Comparison of ENCODE assay signal across 24 cellular contexts in the genomic region with DNA sequence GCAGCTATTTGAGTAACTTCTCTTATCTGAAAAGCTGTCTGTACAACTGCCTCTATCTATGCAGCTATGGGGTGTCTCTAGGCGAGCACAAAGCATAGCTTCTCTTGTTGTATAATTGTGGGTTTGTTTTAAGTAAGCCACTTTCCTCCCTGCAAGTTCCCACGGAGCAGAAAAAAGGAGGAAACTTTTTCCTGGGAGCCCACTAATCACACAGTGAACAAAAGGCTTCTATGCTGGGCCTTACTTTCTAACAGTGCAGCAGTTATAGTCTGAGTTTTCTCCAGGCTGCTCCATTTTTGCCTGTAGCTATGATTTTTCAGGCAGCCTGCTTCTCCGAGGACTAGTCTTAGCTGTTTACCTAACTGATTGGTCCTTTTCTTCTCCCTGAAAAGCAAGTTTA.
"Had no signal": no experiment of that assay in that cellular context is flagged by ENCODE, and none has a peak within 500 bp of the region (broad histone marks: within the 10 kb centered on the region; RNA-seq: fewer than 3 reads in every experiment).

No MANE protein-coding gene starts in this region.

- ATAC-seq: activated T-cell treated with anti-CD3 and anti-CD28 coated beads, Interleukin-2, amount 50 U/mL, for 4 hours; naive thymus-derived CD8-positive, alpha-beta T cell; right cardiac atrium; T-helper 17 cell; WTC11 had no signal

- H3K36me3 Mint-ChIP-seq: immature natural killer cell; naive thymus-derived CD8-positive, alpha-beta T cell had no signal

- H3K27ac Mint-ChIP-seq: activated CD4-positive, alpha-beta memory T cell treated with anti-CD3 and anti-CD28 coated beads, Interleukin-2, amount 10 ng/mL, durations not matched to agents 7 days and 5 days; activated CD4-positive, alpha-beta T cell treated with anti-CD3 and anti-CD28 coated beads, Interleukin-2, amount 10 ng/mL, durations not matched to agents 7 days and 5 days; activated T-helper 17 cell treated with anti-CD3 and anti-CD28 coated beads, Interleukin-2, amount 50 U/mL, for 72 hours; immature natural killer cell; naive thymus-derived CD8-positive, alpha-beta T cell; T-helper 17 cell; WTC11 had no signal

- DNase-seq: activated CD4-positive, alpha-beta memory T cell treated with anti-CD3 and anti-CD28 coated beads, Interleukin-2, amount 10 ng/mL, durations not matched to agents 7 days and 5 days; activated CD4-positive, alpha-beta T cell treated with anti-CD3 and anti-CD28 coated beads for 1 hour; activated CD4-positive, alpha-beta T cell treated with anti-CD3 and anti-CD28 coated beads, Interleukin-2, amount 10 ng/mL, durations not matched to agents 7 days and 5 days; activated CD8-positive, alpha-beta memory T cell treated with anti-CD3 and anti-CD28 coated beads, Interleukin-2, amount 50 U/mL, for 48 hours; activated gamma-delta T cell treated with Interleukin-2 at 50 U/mL for 16 hours; activated naive CD4-positive, alpha-beta T cell treated with anti-CD3 and anti-CD28 coated beads, Interleukin-2, amount 50 U/mL, for 16 hours; activated T-cell treated with anti-CD3 and anti-CD28 coated beads, Interleukin-2, amount 50 U/mL, for 4 hours; amniotic stem cell; effector CD8-positive, alpha-beta T cell; erythroblast; head of caudate nucleus; hypothalamus; immature natural killer cell; midbrain; naive thymus-derived CD8-positive, alpha-beta T cell; right cardiac atrium; stimulated activated CD4-positive, alpha-beta T cell treated with anti-CD3 and anti-CD28 coated beads, Interleukin-2, amount 100 ng/mL, for 48 hours; stimulated activated naive CD4-positive, alpha-beta T cell treated with Interleukin-2 at 50 U/mL for 16 hours; T-helper 17 cell; T1000; uterus had no signal

- H3K9me3 Mint-ChIP-seq: activated CD4-positive, alpha-beta memory T cell treated with anti-CD3 and anti-CD28 coated beads, Interleukin-2, amount 10 ng/mL, durations not matched to agents 7 days and 5 days; activated CD4-positive, alpha-beta T cell treated with anti-CD3 and anti-CD28 coated beads, Interleukin-2, amount 10 ng/mL, durations not matched to agents 7 days and 5 days; activated T-cell treated with anti-CD3 and anti-CD28 coated beads, Interleukin-2, amount 50 U/mL, for 4 hours; activated T-helper 17 cell treated with anti-CD3 and anti-CD28 coated beads, Interleukin-2, amount 50 U/mL, for 72 hours; central memory CD8-positive, alpha-beta T cell; immature natural killer cell had no signal

- H3K4me3 Mint-ChIP-seq: activated CD4-positive, alpha-beta memory T cell treated with anti-CD3 and anti-CD28 coated beads, Interleukin-2, amount 10 ng/mL, durations not matched to agents 7 days and 5 days; activated CD4-positive, alpha-beta T cell treated with anti-CD3 and anti-CD28 coated beads, Interleukin-2, amount 10 ng/mL, durations not matched to agents 7 days and 5 days; activated T-cell treated with anti-CD3 and anti-CD28 coated beads, Interleukin-2, amount 50 U/mL, for 4 hours; activated T-helper 17 cell treated with anti-CD3 and anti-CD28 coated beads, Interleukin-2, amount 50 U/mL, for 72 hours; central memory CD8-positive, alpha-beta T cell; immature natural killer cell; naive thymus-derived CD8-positive, alpha-beta T cell; T-helper 17 cell; WTC11 had no signal

- H3K4me1 Mint-ChIP-seq: activated CD4-positive, alpha-beta memory T cell treated with anti-CD3 and anti-CD28 coated beads, Interleukin-2, amount 10 ng/mL, durations not matched to agents 7 days and 5 days; activated T-helper 17 cell treated with anti-CD3 and anti-CD28 coated beads, Interleukin-2, amount 50 U/mL, for 72 hours; central memory CD8-positive, alpha-beta T cell; T-helper 17 cell had no signal
